ENCODE assay signal across 10 cellular contexts in the genomic region with DNA sequence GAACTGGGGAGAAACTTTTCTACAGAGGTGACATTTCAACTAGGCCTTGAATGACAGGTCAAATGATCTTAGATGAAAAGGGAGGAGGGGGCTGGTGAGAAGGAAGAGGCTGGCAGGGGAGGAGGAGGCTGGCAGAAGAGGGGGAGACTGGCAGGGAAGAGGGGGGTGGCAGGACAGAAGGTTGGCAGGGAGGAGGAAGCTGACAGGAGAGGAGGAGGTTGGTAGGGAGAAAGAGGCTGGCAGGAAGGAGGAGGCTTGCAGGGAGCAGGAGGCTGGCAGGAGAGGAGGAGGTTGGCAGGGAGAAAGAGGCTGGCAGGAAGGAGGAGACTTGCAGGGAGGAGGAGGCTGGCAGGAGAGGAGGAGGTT.
DNase-seq lines count a peak whose midpoint lies in the region; ATAC-seq, FAIRE-seq and TF ChIP-seq lines count a peak whose summit lies in the region.
"Had no signal": no experiment of that assay in that cellular context is flagged by ENCODE, and none has a peak within 500 bp of the region (broad histone marks: within the 10 kb centered on the region; RNA-seq: fewer than 3 reads in every experiment).

No MANE protein-coding gene starts in this region.

- H3K23ac ChIP-seq in H1 (ENCODE audit: insufficient read length): no peak overlapping the region

- H3K79me1 ChIP-seq in H1 (ENCODE audit: low read depth, low read length): no peaks in the 10 kb centered on the region

- BruUV-seq in Calu3 (replicated peaks; lab: Mats Ljungman, UMichigan): no TSS peak
- BruUV-seq in PC-3 (replicated peaks; lab: Mats Ljungman, UMichigan): no TSS peak

- no peak overlapping the region for H3K18ac ChIP-seq in H1 (ENCODE audit: extremely low read depth, low read length)

- H2BK5ac ChIP-seq in H1 (ENCODE audit: low read depth, low read length): no peak overlapping the region

- no peak overlapping the region for H3K4ac ChIP-seq in H1 (replicated peaks; ENCODE audit: insufficient read length, low read depth, low read length)

- no peaks in the 10 kb centered on the region for H4K20me1 ChIP-seq in PC-3 (ENCODE audit: low read length)
- no peaks in the 10 kb centered on the region for H4K20me1 ChIP-seq in H1 (replicated peaks in 1 of 2; ENCODE audit: control insufficient read depth in 1 of 2, insufficient read depth in 2 of 2, low read length in 2 of 2)
- H4K20me1 ChIP-seq in Karpas-422 (ENCODE audit: insufficient read depth, low read depth, low read length): no peaks in the 10 kb centered on the region

- H3K4me3 ChIP-seq in PC-3 (ENCODE audit: low read length): peak overlapping the region; percentile 73
- peak overlapping the region; percentile 40 to 69 (median 62); a peak in 7 of 8 replicates for H3K4me3 ChIP-seq in H1 (ENCODE audit: extremely low read depth in 1 of 4, insufficient read depth in 2 of 4, low read depth in 3 of 4, low read length in 4 of 4)
- no peak overlapping the region for H3K4me3 ChIP-seq in parathyroid adenoma (ENCODE audit: low read depth, low read length)
- no peak overlapping the region for H3K4me3 ChIP-seq in Karpas-422 (ENCODE audit: low read length)

- no peak overlapping the region for H2BK20ac ChIP-seq in H1 (ENCODE audit: low read length)

- no peaks in the 10 kb centered on the region for H3F3A ChIP-seq in PC-3 (ENCODE audit: low read length, unreplicated experiment)

- peaks cover 2% of the 10 kb centered on the region for H3K9me3 Mint-ChIP-seq in Calu3 (ENCODE audit: low read depth, unreplicated experiment)

- no peak for TF ChIP-seq RAD21 in H1 (IDR thresholded peaks at IDR 0.05 in 1 of 2, conservative IDR thresholded peaks at IDR 0.05 in 1 of 2; ENCODE audit: low read depth in 2 of 2, low read length in 2 of 2)

- no peaks in the 10 kb centered on the region for H3K4me1 Mint-ChIP-seq in Calu3 (ENCODE audit: low read depth, unreplicated experiment)

- no peak overlapping the region for H4K91ac ChIP-seq in H1 (replicated peaks; ENCODE audit: insufficient read length, low read length)

- H3K9me2 ChIP-seq in PC-3 (replicated peaks; ENCODE audit: low read length) (no peaks in the 10 kb centered on the region), Karpas-422 (replicated peaks; ENCODE audit: insufficient read depth, low read length) (no peaks in the 10 kb centered on the region)

- no peak for DNase-seq in Calu3
- DNase-seq in PC-3: no peak
- no peak for DNase-seq in H1 (ENCODE audit: low read depth in 1 of 2, low spot score in 2 of 2)
- no peak for DNase-seq in Karpas-422

- no peak overlapping the region for H3K14ac ChIP-seq in H1 (ENCODE audit: insufficient read length)

- no peak overlapping the region for H3K27ac ChIP-seq in PC-3 (ENCODE audit: low read length)
- H3K27ac ChIP-seq in H1 (ENCODE audit: low read depth, low read length): no peak overlapping the region
- peak overlapping the region; percentile 73 for H3K27ac ChIP-seq in parathyroid adenoma
- H3K27ac ChIP-seq in Karpas-422 (ENCODE audit: low read length): no peak overlapping the region

- no peak for TF ChIP-seq EP300 in H1 (IDR thresholded peaks at IDR 0.05; ENCODE audit: borderline replicate concordance in 1 of 2, low read depth in 2 of 2, low read length in 2 of 2)

- POLR2A ChIA-PET in PC-3 (lab: Charles Lee; ENCODE audit: unreplicated experiment): no interaction called here
- POLR2A ChIA-PET in H1 (lab: Charles Lee; ENCODE audit: partially characterized antibody): interaction anchor here (0.7 to 1.2 kb wide), 2 partner anchors 63 to 260 kb away, joined by 3 read pairs; a partner anchor contains a TSS

- no peaks in the 10 kb centered on the region for H3K27me3 Mint-ChIP-seq in Calu3 (ENCODE audit: unreplicated experiment)

- no peak for FAIRE-seq in H1 (lab: Jason Lieb, UNC)
- FAIRE-seq: endothelial cell of umbilical vein, kidney had no signal

- H4K8ac ChIP-seq in H1 (ENCODE audit: extremely low read depth, insufficient read depth, low read length): no peak overlapping the region

- H3K56ac ChIP-seq in H1 (replicated peaks; ENCODE audit: insufficient read length, low read depth, low read length): no peak overlapping the region

- no peaks in the 10 kb centered on the region for H3K9me3 ChIP-seq in PC-3 (ENCODE audit: low read length)
- peaks cover 8 to 14% of the 10 kb centered on the region in 2 experiments for H3K9me3 ChIP-seq in H1 (ENCODE audit: insufficient read depth in 2 of 2, low read depth in 1 of 2, low read length in 1 of 2)
- no peaks in the 10 kb centered on the region for H3K9me3 ChIP-seq in parathyroid adenoma (ENCODE audit: control insufficient read depth, low read length)
- no peaks in the 10 kb centered on the region for H3K9me3 ChIP-seq in Karpas-422 (ENCODE audit: low read length)

- intact Hi-C loops in Calu3 (cut with micrococcal nuclease; ENCODE audit: unreplicated experiment): no loop called here
- intact Hi-C loops in PC-3 (cut with micrococcal nuclease): no loop called here

- CTCF ChIA-PET in Calu3 (lab: Charles Lee) (no interaction called here), PC-3 (lab: Charles Lee) (no interaction called here), H1 (lab: Charles Lee; ENCODE audit: partially characterized antibody) (no interaction called here)

- H2BK12ac ChIP-seq in H1 (ENCODE audit: low read depth, low read length): no peak overlapping the region

- TF ChIP-seq CTCF in Calu3 (IDR thresholded peaks at IDR 0.05; ENCODE audit: unreplicated experiment): no peak
- no peak for TF ChIP-seq CTCF in PC-3 (conservative IDR thresholded peaks at IDR 0.05; ENCODE audit: low read depth, low read length)
- TF ChIP-seq CTCF in H1 (IDR thresholded peaks at IDR 0.05; ENCODE audit: control extremely low read depth in 1 of 3, insufficient read depth in 1 of 3, low read depth in 1 of 3, low read length in 3 of 3): no peak
- no peak for TF ChIP-seq CTCF in parathyroid adenoma (IDR thresholded peaks at IDR 0.05)

- TF ChIP-seq POLR2A in H1 (IDR thresholded peaks at IDR 0.05; ENCODE audit: control extremely low read depth in 1 of 2, low read depth in 2 of 2, low read length in 2 of 2): no peak

- peak overlapping the region; percentile 50 for H3K27ac Mint-ChIP-seq in Calu3 (ENCODE audit: unreplicated experiment)
- H3K27ac Mint-ChIP-seq: IgD-negative memory B cell had no signal

- peak overlapping the region; percentile 94 for H3K4me2 ChIP-seq in PC-3 (ENCODE audit: low read length)
- H3K4me2 ChIP-seq in H1 (ENCODE audit: insufficient read depth in 1 of 2, low read depth in 2 of 2, low read length in 2 of 2): peak overlapping the region; percentile 74 to 77; a peak in 3 of 4 replicates
- no peak overlapping the region for H3K4me2 ChIP-seq in parathyroid adenoma (ENCODE audit: low read length)
- H3K4me2 ChIP-seq in Karpas-422 (ENCODE audit: low read depth, low read length, poor library complexity, severe bottlenecking): no peak overlapping the region

- H2BK120ac ChIP-seq in H1 (replicated peaks; ENCODE audit: low read depth, low read length): no peak overlapping the region

- H4K5ac ChIP-seq in H1 (ENCODE audit: insufficient read length, low read depth, low read length): no peak overlapping the region

- H3K4me1 ChIP-seq in PC-3 (ENCODE audit: insufficient read depth, low read length) (peaks cover 6% of the 10 kb centered on the region; the same call in 1 of the 2 replicates), H1 (replicated peaks in 1 of 4; ENCODE audit: control insufficient read depth in 3 of 4, insufficient read depth in 4 of 4, low read length in 3 of 4) (peaks cover 0 to 5% (median 3%) of the 10 kb centered on the region in 4 experiments; a peak in 5 of 7 replicates), parathyroid adenoma (no peaks in the 10 kb centered on the region), Karpas-422 (ENCODE audit: low read length) (no peaks in the 10 kb centered on the region)

- peak overlapping the region; percentile 86 for H3K4me3 Mint-ChIP-seq in Calu3 (ENCODE audit: low read depth, unreplicated experiment)

- H3K79me2 ChIP-seq in PC-3 (ENCODE audit: low read length): no peaks in the 10 kb centered on the region
- no peaks in the 10 kb centered on the region for H3K79me2 ChIP-seq in H1 (ENCODE audit: control insufficient read depth in 1 of 2, insufficient read depth in 2 of 2, low read length in 2 of 2)
- H3K79me2 ChIP-seq in parathyroid adenoma: no peaks in the 10 kb centered on the region
- no peaks in the 10 kb centered on the region for H3K79me2 ChIP-seq in Karpas-422 (ENCODE audit: low read length)

- H3K36me3 ChIP-seq in PC-3 (ENCODE audit: low read depth, low read length): no peaks in the 10 kb centered on the region
- no peaks in the 10 kb centered on the region for H3K36me3 ChIP-seq in H1 (ENCODE audit: control insufficient read depth in 2 of 4, insufficient read depth in 4 of 4, low read length in 3 of 4)
- no peaks in the 10 kb centered on the region for H3K36me3 ChIP-seq in parathyroid adenoma (ENCODE audit: control insufficient read depth, insufficient read depth, low read length)
- H3K36me3 ChIP-seq in Karpas-422 (ENCODE audit: insufficient read depth, low read length): no peaks in the 10 kb centered on the region

- H3K27me3 ChIP-seq in PC-3 (ENCODE audit: low read length) (no peaks in the 10 kb centered on the region; the same call in 1 of the 2 replicates), H1 (replicated peaks in 1 of 4; ENCODE audit: control insufficient read depth in 3 of 4, extremely low read depth in 1 of 4, insufficient read depth in 3 of 4, low read length in 3 of 4) (peaks cover 10 to 40% (median 33%) of the 10 kb centered on the region in 4 experiments), parathyroid adenoma (ENCODE audit: control insufficient read depth, insufficient read depth, low read length) (no peaks in the 10 kb centered on the region), Karpas-422 (ENCODE audit: low read length) (no peaks in the 10 kb centered on the region; the same call in 1 of the 2 replicates)

- no peak overlapping the region for H2AK5ac ChIP-seq in H1 (ENCODE audit: low read depth, low read length)

- no peak overlapping the region for H2BK15ac ChIP-seq in H1 (ENCODE audit: low read length)

- ATAC-seq in PC-3: no peak
- no peak for ATAC-seq in HG02571 (IDR thresholded peaks at IDR 0.05; ENCODE audit: unreplicated experiment)
- ATAC-seq in GM19023 (IDR thresholded peaks at IDR 0.05; ENCODE audit: unreplicated experiment): no peak

- H3K9ac ChIP-seq in PC-3 (ENCODE audit: low read length) (no peak overlapping the region), H1 (replicated peaks in 1 of 4; ENCODE audit: extremely low read depth in 1 of 4, low read depth in 3 of 4, low read length in 3 of 4) (no peak overlapping the region), parathyroid adenoma (no peak overlapping the region), Karpas-422 (ENCODE audit: low read length) (no peak overlapping the region)

- H2AFZ ChIP-seq in PC-3 (ENCODE audit: low read length) (peak overlapping the region; percentile 88), H1 (ENCODE audit: low read length) (no peak overlapping the region), parathyroid adenoma (peak overlapping the region; percentile 93), Karpas-422 (ENCODE audit: low read length) (no peak overlapping the region)

- peaks cover 21% of the 10 kb centered on the region for H3K36me3 Mint-ChIP-seq in Calu3 (ENCODE audit: insufficient read depth, unreplicated experiment)
- H3K36me3 Mint-ChIP-seq: IgD-negative memory B cell had no signal

- H3K23me2 ChIP-seq in H1 (ENCODE audit: low read depth, low read length): peaks cover 5% of the 10 kb centered on the region; the same call in 1 of the 2 replicates

TF ChIP-seq in H1, 55 proteins besides CTCF, POLR2A, EP300 and RAD21 (continues in another document):
- no peak for TF ChIP-seq POLR2AphosphoS5 (IDR thresholded peaks at IDR 0.05; ENCODE audit: low read depth, low read length)

Comparison
In these comparisons a context has a peak if more than half of its experiments do, and no peak if none do; other contexts are left out.
1. H2AFZ ChIP-seq: peak in PC-3 (single experiment) and parathyroid adenoma (single experiment); none in H1 (single experiment) and Karpas-422 (single experiment).
2. H3K4me2 ChIP-seq: peak in PC-3 (single experiment) and H1 (2 of 2); none in parathyroid adenoma (single experiment) and Karpas-422 (single experiment).
3. H3K4me3 ChIP-seq: peak in PC-3 (single experiment) and H1 (4 of 4); none in parathyroid adenoma (single experiment) and Karpas-422 (single experiment).